In genomic region chr14:31887929-31888580, GRCh38 we compare ENCODE assay signal across 27 cellular contexts.
"Had no signal": no experiment of that assay in that cellular context is flagged by ENCODE, and none has a peak within 500 bp of the region (broad histone marks: within the 10 kb centered on the region; RNA-seq: fewer than 3 reads in every experiment).

No MANE protein-coding gene starts in this region.

- H3K27ac Mint-ChIP-seq: natural killer cell, type B pancreatic cell had no signal

- H3K4me1 Mint-ChIP-seq: natural killer cell had no signal

- ATAC-seq: foreskin keratinocyte; gastroesophageal sphincter; left ventricle myocardium superior; lower lobe of right lung; natural killer cell; pancreas; sciatic nerve; stimulated activated naive CD8-positive, alpha-beta T cell treated with anti-CD3 and anti-CD28 coated beads, Interleukin-15, Interleukin-2, amounts not matched to agents 100 U/mL and 50 U/mL, for 24 hours had no signal

- H3K4me2 ChIP-seq: smooth muscle cell had no signal

- H3K36me3 Mint-ChIP-seq: natural killer cell, type B pancreatic cell had no signal

- H3K27ac ChIP-seq: colonic mucosa, esophagus muscularis mucosa, foreskin keratinocyte, gastroesophageal sphincter, lower lobe of right lung, pancreas, testis, tibial artery had no signal

- H3K27me3 ChIP-seq: colonic mucosa, esophagus muscularis mucosa, foreskin keratinocyte, gastroesophageal sphincter, pancreas, testis, tibial artery had no signal

- DNase-seq: colonic mucosa; dermis blood vessel endothelial cell; effector memory CD4-positive, alpha-beta T cell; foreskin keratinocyte; glutamatergic neuron; hypothalamus; left ventricle myocardium superior; lower lobe of right lung; natural killer cell; occipital lobe; pancreas; stimulated activated CD4-positive, alpha-beta T cell treated with anti-CD3 and anti-CD28 coated beads, Interleukin-12 subunit alpha, Interleukin-12 subunit beta, amount 100 ng/mL, for 4 hours; stimulated activated CD4-positive, alpha-beta T cell treated with anti-CD3 and anti-CD28 coated beads, Interleukin-1b, Interleukin-23, amount 100 ng/mL, for 48 hours; stimulated activated CD4-positive, alpha-beta T cell treated with anti-CD3 and anti-CD28 coated beads, Interleukin-4, amount 100 ng/mL, for 1 hour; stimulated activated CD8-positive, alpha-beta memory T cell treated with anti-CD3 and anti-CD28 coated beads, Interleukin-4, amount 100 ng/mL, for 48 hours; stimulated activated naive CD8-positive, alpha-beta T cell treated with anti-CD3 and anti-CD28 coated beads, Interleukin-15, Interleukin-2, amounts not matched to agents 100 U/mL and 50 U/mL, for 24 hours; substantia nigra; testis; tibial artery had no signal

- H3K4me3 Mint-ChIP-seq: natural killer cell, type B pancreatic cell had no signal

- FAIRE-seq: endothelial cell of umbilical vein, keratinocyte, pancreas, urothelium cell line had no signal

- H3K9me3 ChIP-seq: colonic mucosa, esophagus muscularis mucosa, gastroesophageal sphincter, lower lobe of right lung, pancreas, testis, tibial artery had no signal

- H3K4me1 ChIP-seq: colonic mucosa, gastroesophageal sphincter, pancreas, testis, tibial artery had no signal

- H3K9me3 Mint-ChIP-seq: type B pancreatic cell had no signal

- H3K4me3 ChIP-seq: colonic mucosa, esophagus muscularis mucosa, gastroesophageal sphincter, lower lobe of right lung, pancreas, smooth muscle cell, testis, tibial artery had no signal

- H3K36me3 ChIP-seq: colonic mucosa, esophagus muscularis mucosa, gastroesophageal sphincter, lower lobe of right lung, pancreas, tibial artery had no signal
